ENCODE assay signal across 8 cellular contexts in the genomic region with DNA sequence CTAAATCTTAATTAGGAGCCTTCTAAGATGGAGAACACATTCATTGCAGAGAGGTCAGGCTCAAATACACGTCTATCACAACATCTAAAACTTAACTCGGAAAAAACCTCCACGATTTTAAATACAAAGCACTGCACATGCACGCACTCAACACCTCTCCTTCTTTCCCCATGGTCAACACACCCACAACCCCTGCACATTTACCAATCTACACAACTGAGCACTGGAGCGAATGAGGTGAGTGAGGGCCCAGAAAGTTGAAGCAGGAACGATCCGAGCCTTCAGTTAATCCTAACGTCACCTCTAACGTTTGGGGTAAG. TPM values are rescaled to one million over a fixed set of nuclear protein-coding genes. Genes with fewer than 3 reads are reported as not detected.
DNase-seq lines count a peak whose midpoint lies in the region; ATAC-seq, FAIRE-seq and TF ChIP-seq lines count a peak whose summit lies in the region.

No MANE protein-coding gene starts in this region.

- H3K27me3 ChIP-seq in astrocyte (ENCODE audit: insufficient read depth, low read length) (no peaks in the 10 kb centered on the region), liver (ENCODE audit: control insufficient read depth in 4 of 4, insufficient read depth in 4 of 4, low read length in 3 of 4) (no peaks in the 10 kb centered on the region)

- H3K27ac Mint-ChIP-seq in activated T-cell treated with anti-CD3 and anti-CD28 coated beads, Interleukin-2, amount 50 U/mL, for 72 hours = peak overlapping the region; percentile 97
- peak overlapping the region; percentile 6 for H3K27ac Mint-ChIP-seq in astrocyte (ENCODE audit: unreplicated experiment)
- H3K27ac Mint-ChIP-seq in type B pancreatic cell = peak overlapping the region; percentile 96

- H3K4me2 ChIP-seq in astrocyte (ENCODE audit: low read length) = peak overlapping the region; percentile 98

- FAIRE-seq in astrocyte (lab: Jason Lieb, UNC) = no peak

- peaks cover 2% of the 10 kb centered on the region in 2 donors for H3K36me3 Mint-ChIP-seq in activated T-cell treated with anti-CD3 and anti-CD28 coated beads, Interleukin-2, amount 50 U/mL, for 72 hours (ENCODE audit: insufficient read depth in 2 of 2)
- H3K36me3 Mint-ChIP-seq in astrocyte (ENCODE audit: low read depth, unreplicated experiment) (no peaks in the 10 kb centered on the region), type B pancreatic cell (peaks cover 4% of the 10 kb centered on the region)

- H3K9ac ChIP-seq in astrocyte (ENCODE audit: low read length) (peak overlapping the region; percentile 91), liver (ENCODE audit: low read depth in 1 of 2, low read length in 2 of 2) (peak overlapping the region; percentile 33 to 70)

- no peak for DNase-seq in activated T-cell treated with anti-CD3 and anti-CD28 coated beads, Interleukin-2, amount 50 U/mL, for 72 hours
- DNase-seq in activated T-cell treated with anti-CD3 and anti-CD28 coated beads, Interleukin-2, amount 50 U/mL, for 1 hour = no peak
- DNase-seq in astrocyte (ENCODE audit: low read depth) (no peak), type B pancreatic cell (ENCODE audit: extremely low spot score, unreplicated experiment) (no peak), iPS-NIHi11 (ENCODE audit: low spot score) (no peak), GM20000 (ENCODE audit: low spot score) (no peak)
- DNase-seq in activated CD4-positive, alpha-beta T cell treated with anti-CD3 and anti-CD28 coated beads, Interleukin-2, amount 50 U/mL, for 4 hours = no peak

- ATAC-seq in activated T-cell treated with anti-CD3 and anti-CD28 coated beads, Interleukin-2, amount 50 U/mL, for 72 hours (replicated peaks in 1 of 2) = no peak

- peaks cover 15% of the 10 kb centered on the region for H3K79me2 ChIP-seq in astrocyte (ENCODE audit: insufficient read depth, low read length)

- H3K4me1 Mint-ChIP-seq in activated T-cell treated with anti-CD3 and anti-CD28 coated beads, Interleukin-2, amount 50 U/mL, for 72 hours (ENCODE audit: low read depth) = peaks cover 22% of the 10 kb centered on the region
- H3K4me1 Mint-ChIP-seq in astrocyte (ENCODE audit: low read depth, unreplicated experiment) (peaks cover 9% of the 10 kb centered on the region), type B pancreatic cell (ENCODE audit: unreplicated experiment) (peaks cover 11% of the 10 kb centered on the region)

- H3K27ac ChIP-seq in astrocyte (ENCODE audit: low read depth, low read length) (peak overlapping the region; percentile 84), liver (ENCODE audit: low read depth in 1 of 2, low read length in 2 of 2) (peak overlapping the region; percentile 48 to 86)

- H3K36me3 ChIP-seq in astrocyte (ENCODE audit: insufficient read depth, low read length) (peaks cover under 1% of the 10 kb centered on the region), liver (ENCODE audit: control insufficient read depth in 4 of 4, insufficient read depth in 3 of 4, low read depth in 1 of 4, low read length in 3 of 4) (peaks cover 2 to 7% (median 4%) of the 10 kb centered on the region in 4 donors)

- no peaks in the 10 kb centered on the region for H3K9me3 Mint-ChIP-seq in activated T-cell treated with anti-CD3 and anti-CD28 coated beads, Interleukin-2, amount 50 U/mL, for 72 hours
- no peaks in the 10 kb centered on the region for H3K9me3 Mint-ChIP-seq in astrocyte (ENCODE audit: unreplicated experiment)
- no peaks in the 10 kb centered on the region for H3K9me3 Mint-ChIP-seq in type B pancreatic cell

- H3K4me3 ChIP-seq in astrocyte (ENCODE audit: insufficient read depth, low read depth, low read length) = peak overlapping the region; percentile 81
- H3K4me3 ChIP-seq in liver (ENCODE audit: low read depth in 1 of 3, low read length in 3 of 3) = peak overlapping the region; percentile 69 to 83 (median 70)

- H2AFZ ChIP-seq in astrocyte (ENCODE audit: low read depth, low read length) = peak overlapping the region; percentile 97

- H3K9me3 ChIP-seq in astrocyte (ENCODE audit: insufficient read depth, low read depth, low read length) = no peaks in the 10 kb centered on the region
- H3K9me3 ChIP-seq in liver (ENCODE audit: control insufficient read depth in 4 of 4, low read length in 3 of 4) = no peaks in the 10 kb centered on the region

- H4K20me1 ChIP-seq in astrocyte (ENCODE audit: insufficient read depth, low read length) = no peaks in the 10 kb centered on the region

- peaks cover 5% of the 10 kb centered on the region for H3K4me1 ChIP-seq in astrocyte (ENCODE audit: insufficient read depth, low read length)
- H3K4me1 ChIP-seq in liver (ENCODE audit: control insufficient read depth in 4 of 4, insufficient read depth in 4 of 4, low read length in 3 of 4) = peaks cover 1 to 38% (median 22%) of the 10 kb centered on the region in 4 donors

- peak overlapping the region; percentile 96 to 98 for H3K4me3 Mint-ChIP-seq in activated T-cell treated with anti-CD3 and anti-CD28 coated beads, Interleukin-2, amount 50 U/mL, for 72 hours
- H3K4me3 Mint-ChIP-seq in astrocyte (ENCODE audit: unreplicated experiment) (peak overlapping the region; percentile 92), type B pancreatic cell (peak overlapping the region; percentile 97)

- no peak for TF ChIP-seq CTCF in astrocyte (IDR thresholded peaks at IDR 0.05; ENCODE audit: insufficient read depth, low read depth, low read length)
- no peak for TF ChIP-seq CTCF in liver (IDR thresholded peaks at IDR 0.05; ENCODE audit: low read depth, low read length, missing input control)
- no peak for TF ChIP-seq CTCF in type B pancreatic cell (conservative IDR thresholded peaks at IDR 0.05)
- no peak for TF ChIP-seq CTCF in GM20000 (IDR thresholded peaks at IDR 0.05; ENCODE audit: extremely low read depth, missing control alignments)

- no peak for TF ChIP-seq RAD21 in liver (IDR thresholded peaks at IDR 0.05)

- no peaks in the 10 kb centered on the region for H3K27me3 Mint-ChIP-seq in activated T-cell treated with anti-CD3 and anti-CD28 coated beads, Interleukin-2, amount 50 U/mL, for 72 hours (ENCODE audit: low read depth)
- H3K27me3 Mint-ChIP-seq in astrocyte (ENCODE audit: low read depth, unreplicated experiment) = no peaks in the 10 kb centered on the region
- H3K27me3 Mint-ChIP-seq in type B pancreatic cell = peaks cover 3% of the 10 kb centered on the region

- WGBS in liver = 0% methylated on average over 9 of the region's 9 CpGs

TF ChIP-seq in liver, 16 proteins besides CTCF, POLR2A, EP300 and RAD21 (continues in another document):
- TF ChIP-seq HNF4A (conservative IDR thresholded peaks at IDR 0.05) (no peak), REST (IDR thresholded peaks at IDR 0.05) (no peak), YY1 (IDR thresholded peaks at IDR 0.05) (no peak), FOXA2 (IDR thresholded peaks at IDR 0.05) (no peak), SP1 (IDR thresholded peaks at IDR 0.05) (no peak), FOXA1 (IDR thresholded peaks at IDR 0.05) (no peak), RXRA (IDR thresholded peaks at IDR 0.05) (no peak)

RNA-seq across cellular contexts. Expression of gene NIPSNAP3A, which starts 0.3 kb away (rescaled TPM):
- total RNA-seq in activated T-cell treated with anti-CD3 and anti-CD28 coated beads, Interleukin-2, amount 50 U/mL, for 72 hours = 1 to 10 TPM; 9.2 to 9.9 TPM
- total RNA-seq in astrocyte (25.9 and 28.2 TPM in 2 replicates), liver (10 to 100 TPM; 18.7 to 41.2 TPM), type B pancreatic cell (ENCODE audit: low replicate concordance) (17.1 and 25.6 TPM in 2 replicates)
- 10 to 100 TPM; 28.0 to 36.2 TPM for polyA plus RNA-seq in liver

RNA-seq across cellular contexts. Expression of gene NIPSNAP3B, which starts 16.7 kb away (rescaled TPM):
- 1 to 10 TPM in 1 of 2 donors, under 1 TPM in 1; 0.49 to 2.3 TPM for total RNA-seq in activated T-cell treated with anti-CD3 and anti-CD28 coated beads, Interleukin-2, amount 50 U/mL, for 72 hours
- total RNA-seq in astrocyte = 0.23 and 0.91 TPM in 2 replicates
- total RNA-seq in liver = 1 to 10 TPM; 1.3 to 2.1 TPM
- polyA plus RNA-seq in liver = under 1 TPM; 0.62 to 0.76 TPM
- 2.3 and 3.3 TPM in 2 replicates for total RNA-seq in type B pancreatic cell (ENCODE audit: low replicate concordance)

RNA-seq across cellular contexts. Expression of gene OR13D1, which starts 52.9 kb away (rescaled TPM):
- total RNA-seq in activated T-cell treated with anti-CD3 and anti-CD28 coated beads, Interleukin-2, amount 50 U/mL, for 72 hours = not detected
- total RNA-seq in astrocyte (not detected in 2 replicates), liver (not detected), type B pancreatic cell (ENCODE audit: low replicate concordance) (not detected in 2 replicates)
- not detected for polyA plus RNA-seq in liver

Comparison
In these comparisons a context has a peak if more than half of its experiments do, and no peak if none do; other contexts are left out.
1. H3K27ac Mint-ChIP-seq: peak in every context shown above with its lines; median percentile 97 in activated T-cell treated with anti-CD3 and anti-CD28 coated beads, Interleukin-2, amount 50 U/mL, for 72 hours; 96 in type B pancreatic cell; 6 in astrocyte.